In genomic region chr3:45223889-45224730, GRCh38 we compare ENCODE assay signal across 8 cellular contexts. TPM values are rescaled to one million over a fixed set of nuclear protein-coding genes. Genes with fewer than 3 reads are reported as not detected.
DNase-seq lines count a peak whose midpoint lies in the region; ATAC-seq, FAIRE-seq and TF ChIP-seq lines count a peak whose summit lies in the region.

No MANE protein-coding gene starts in this region.

- FAIRE-seq in RCC 7860 (lab: Jason Lieb, UNC) (peak; percentile 57), D721Med (lab: Jason Lieb, UNC) (no peak)

- intact Hi-C loops in colonic mucosa (cut with DNase I): loop anchor here (10.0 kb wide), 1 partner anchor 441 kb away; no protein-coding TSS in a partner anchor

- no peak for ATAC-seq in HG03139 (IDR thresholded peaks at IDR 0.05; ENCODE audit: unreplicated experiment)

- peaks cover 32% of the 10 kb centered on the region for H3K4me1 Mint-ChIP-seq in neural crest cell

- H3K36me3 ChIP-seq in colonic mucosa: no peaks in the 10 kb centered on the region

- no peaks in the 10 kb centered on the region for H3K9me3 ChIP-seq in colonic mucosa

- no peaks in the 10 kb centered on the region for H3K9me3 Mint-ChIP-seq in neural crest cell

- no peak overlapping the region for H3K27ac ChIP-seq in colonic mucosa

- H3K27me3 ChIP-seq in colonic mucosa: peaks cover 20% of the 10 kb centered on the region

- peaks cover 4% of the 10 kb centered on the region for H3K4me1 ChIP-seq in colonic mucosa

- H3K4me3 ChIP-seq in colonic mucosa: peak overlapping the region; percentile 37

- H3K27ac Mint-ChIP-seq in neural crest cell (ENCODE audit: unreplicated experiment): no peak overlapping the region

- H3K27me3 Mint-ChIP-seq in neural crest cell (ENCODE audit: low read depth): peaks cover 52% of the 10 kb centered on the region

- no peaks in the 10 kb centered on the region for H3K36me3 Mint-ChIP-seq in neural crest cell (ENCODE audit: low read depth)

- peak overlapping the region; percentile 99 for H3K4me3 Mint-ChIP-seq in neural crest cell

- in situ Hi-C loops in Caki2 (cut with HindIII; ENCODE audit: low pct_unique_long_range_greater_than_20kb, low sequenced_read_pairs): no loop called here

- TF ChIP-seq CTCF in colonic mucosa (IDR thresholded peaks at IDR 0.05) (no peak), neural crest cell (conservative IDR thresholded peaks at IDR 0.05) (no peak), D721Med (IDR thresholded peaks at IDR 0.05; ENCODE audit: insufficient read depth, missing control alignments) (no peak)

- DNase-seq in Caki2 (ENCODE audit: low read depth): peak; percentile 8
- DNase-seq in RCC 7860 (ENCODE audit: low spot score): peak; percentile 53
- DNase-seq in colonic mucosa: no peak
- no peak for DNase-seq in neural crest cell (ENCODE audit: low read depth, low spot score)
- DNase-seq in NCI-H2227 (lab: John Stamatoyannopoulos, UW; ENCODE audit: unreplicated experiment): no peak
- DNase-seq in D721Med (ENCODE audit: insufficient read length, low spot score): no peak
- no peak for DNase-seq in GF-D8 (lab: John Stamatoyannopoulos, UW)

- H3K9ac ChIP-seq in colonic mucosa (ENCODE audit: low read depth in 2 of 2, low read length in 2 of 2): peak overlapping the region in 1 of 2 donors; percentile 24

RNA-seq across cellular contexts. Expression of gene TMEM158, which starts 2.0 kb away (rescaled TPM):
- 3.2 and 7.5 TPM in 2 replicates for total RNA-seq in Caki2 (2014; rRNA removed; shearing (Covaris generic); ENCODE audit: low replicate concordance)
- total RNA-seq in colonic mucosa (1 to 10 TPM; 2.3 to 8.2 TPM), neural crest cell (10.6 and 10.7 TPM in 2 replicates)

Comparison
In these comparisons a context has a peak if more than half of its experiments do, and no peak if none do; other contexts are left out.
1. DNase-seq: peak in Caki2 (single experiment) and RCC 7860 (single experiment); none in colonic mucosa (single experiment), neural crest cell (single experiment), NCI-H2227 (single experiment), D721Med (single experiment) and GF-D8 (single experiment).